Comparison of ENCODE assay signal across 27 cellular contexts in the genomic region with DNA sequence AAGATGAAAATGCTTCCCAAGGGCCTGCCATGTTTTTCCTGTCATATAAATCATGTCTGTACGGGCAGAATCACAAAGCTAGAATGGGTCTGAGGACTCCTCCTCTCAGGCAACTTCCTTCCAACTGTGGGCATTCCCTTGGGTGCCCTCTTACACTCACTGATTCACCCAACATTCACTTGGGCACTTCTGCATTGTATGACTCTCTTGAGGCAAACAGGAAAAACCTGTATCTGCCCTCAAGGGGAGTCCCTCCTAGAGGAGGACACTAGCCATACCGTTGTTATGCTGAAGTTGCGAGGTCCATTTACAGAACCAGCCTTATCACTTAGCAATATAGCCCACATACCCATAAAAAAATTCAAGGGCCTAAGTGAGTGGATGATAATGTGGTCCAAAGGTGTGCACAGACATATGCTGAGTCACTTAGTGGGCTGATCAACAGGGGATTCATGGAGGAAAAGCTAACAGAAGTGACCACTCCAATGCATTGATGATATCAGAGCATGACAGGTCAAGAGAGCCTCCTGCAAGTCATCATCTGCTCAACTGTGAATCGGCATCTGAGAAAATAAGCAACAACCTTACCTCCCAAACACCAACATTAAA.
"Had no signal": no experiment of that assay in that cellular context is flagged by ENCODE, and none has a peak within 500 bp of the region (broad histone marks: within the 10 kb centered on the region; RNA-seq: fewer than 3 reads in every experiment).

No MANE protein-coding gene starts in this region.

- H3K4me3 ChIP-seq: psoas muscle, smooth muscle cell, transverse colon had no signal

- H3K27ac Mint-ChIP-seq: activated CD4-positive, alpha-beta memory T cell treated with anti-CD3 and anti-CD28 coated beads, Interleukin-2, amount 10 ng/mL, durations not matched to agents 7 days and 5 days; activated CD4-positive, alpha-beta T cell treated with anti-CD3 and anti-CD28 coated beads, Interleukin-2, amount 10 ng/mL, durations not matched to agents 24 days and 14 days; activated naive CD4-positive, alpha-beta T cell treated with anti-CD3 and anti-CD28 coated beads, Interleukin-2, amount 50 U/mL, for 24 hours; activated T-helper 2 cell treated with anti-CD3 and anti-CD28 coated beads, Interferon-gamma antibody, Interleukin-2, Interleukin-4, amounts not matched to agents 10 μg/mL and 5 μg/mL and 100 μg/mL, durations not matched to agents 14 hours and 24 hours and 36 hours; immature natural killer cell; memory B cell; naive thymus-derived CD4-positive, alpha-beta T cell; T-helper 17 cell had no signal

- DNase-seq: activated CD4-positive, alpha-beta memory T cell treated with anti-CD3 and anti-CD28 coated beads, Interleukin-2, amount 10 ng/mL, durations not matched to agents 7 days and 5 days; activated CD4-positive, alpha-beta T cell treated with anti-CD3 and anti-CD28 coated beads, Interleukin-2, amount 10 ng/mL, durations not matched to agents 24 days and 14 days; activated CD4-positive, CD25-positive, alpha-beta regulatory T cell treated with anti-CD3 and anti-CD28 coated beads, Interleukin-2, amount 50 U/mL, for 72 hours; activated T-cell treated with anti-CD3 and anti-CD28 coated beads, Interleukin-2, amount 50 U/mL, for 4 hours; dermis blood vessel endothelial cell; effector CD4-positive, alpha-beta T cell; head of caudate nucleus; hippocampal formation; immature natural killer cell; midbrain; naive thymus-derived CD4-positive, alpha-beta T cell; nucleus accumbens; psoas muscle; stimulated activated CD4-positive, alpha-beta T cell treated with anti-CD3 and anti-CD28 coated beads, Interleukin-2, amount 100 ng/mL, for 24 hours; stimulated activated naive CD4-positive, alpha-beta T cell; T-helper 17 cell; T1000; transverse colon; WERI-Rb-1 had no signal

- H3K4me2 ChIP-seq: smooth muscle cell had no signal

- ATAC-seq: activated T-cell treated with anti-CD3 and anti-CD28 coated beads, Interleukin-2, amount 50 U/mL, for 4 hours; naive thymus-derived CD4-positive, alpha-beta T cell; psoas muscle; T-helper 17 cell had no signal

- H3K27me3 ChIP-seq: transverse colon had no signal

- H3K9me3 ChIP-seq: psoas muscle, transverse colon had no signal

- H3K4me3 Mint-ChIP-seq: activated CD4-positive, alpha-beta memory T cell treated with anti-CD3 and anti-CD28 coated beads, Interleukin-2, amount 10 ng/mL, durations not matched to agents 7 days and 5 days; activated CD4-positive, alpha-beta T cell treated with anti-CD3 and anti-CD28 coated beads, Interleukin-2, amount 10 ng/mL, durations not matched to agents 24 days and 14 days; activated naive CD4-positive, alpha-beta T cell treated with anti-CD3 and anti-CD28 coated beads, Interleukin-2, amount 50 U/mL, for 24 hours; activated T-cell treated with anti-CD3 and anti-CD28 coated beads, Interleukin-2, amount 50 U/mL, for 4 hours; immature natural killer cell; memory B cell; naive thymus-derived CD4-positive, alpha-beta T cell; neural crest cell; T-helper 17 cell had no signal

- H3K9ac ChIP-seq: parathyroid adenoma had no signal

- H3K36me3 ChIP-seq: transverse colon, WERI-Rb-1 had no signal

- H3K9me3 Mint-ChIP-seq: activated naive CD4-positive, alpha-beta T cell treated with anti-CD3 and anti-CD28 coated beads, Interleukin-2, amount 50 U/mL, for 24 hours; activated T-cell treated with anti-CD3 and anti-CD28 coated beads, Interleukin-2, amount 50 U/mL, for 4 hours; immature natural killer cell had no signal

- FAIRE-seq: colon, urothelium cell line had no signal

- H3K79me2 ChIP-seq: parathyroid adenoma had no signal

- H2AFZ ChIP-seq: parathyroid adenoma had no signal

- H3K27ac ChIP-seq: parathyroid adenoma, psoas muscle, transverse colon, WERI-Rb-1 had no signal

- H3K27me3 Mint-ChIP-seq: activated CD4-positive, alpha-beta memory T cell treated with anti-CD3 and anti-CD28 coated beads, Interleukin-2, amount 10 ng/mL, durations not matched to agents 7 days and 5 days; activated CD4-positive, alpha-beta T cell treated with anti-CD3 and anti-CD28 coated beads, Interleukin-2, amount 10 ng/mL, durations not matched to agents 24 days and 14 days; activated naive CD4-positive, alpha-beta T cell treated with anti-CD3 and anti-CD28 coated beads, Interleukin-2, amount 50 U/mL, for 24 hours; memory B cell; naive thymus-derived CD4-positive, alpha-beta T cell; T-helper 17 cell had no signal
